In genomic region chr11:67826023-67826950, GRCh38 we compare ENCODE assay signal across 8 cellular contexts.
DNase-seq lines count a peak whose midpoint lies in the region; ATAC-seq and TF ChIP-seq lines count a peak whose summit lies in the region.
"Not testable (repeated sequence)": the region's sequence is repeated elsewhere in the genome, so short reads cannot be mapped to it uniquely, and the experiment has no call there.

No MANE protein-coding gene starts in this region.

- not testable (repeated sequence) for H3K9me2 ChIP-seq in PC-9 (ENCODE audit: insufficient read depth)

- not testable (repeated sequence) for H3K4me1 ChIP-seq in HEK293 (ENCODE audit: control insufficient read depth, insufficient read depth, low read length); PC-9 (replicated peaks; ENCODE audit: insufficient read depth); right lobe of liver

- POLR2A ChIA-PET in HEK293 (lab: Yijun Ruan, JAX) = not testable (repeated sequence)
- POLR2A ChIA-PET in PC-9 (lab: Charles Lee; ENCODE audit: unreplicated experiment) = interaction anchor here (0.7 kb wide), 1 partner anchor 194 kb away, joined by 6 read pairs; no protein-coding TSS in a partner anchor

- H4K20me1 ChIP-seq in PC-9 (ENCODE audit: insufficient read depth) = not testable (repeated sequence)

- H3K9me3 ChIP-seq in HEK293 (ENCODE audit: control insufficient read depth, insufficient read depth, low read depth, low read length); PC-9 (ENCODE audit: insufficient read depth, low read depth); right lobe of liver: not testable (repeated sequence)

- H3K27ac ChIP-seq in HEK293 (ENCODE audit: extremely low read depth, low read depth, low read length) = 0 out of 2 replicates have a peak overlapping the region, but pooled peaks have one; percentile 31
- not testable (repeated sequence) for H3K27ac ChIP-seq in PC-9, right lobe of liver

- peak in 2 of 4 donors; percentile 48 to 61 for ATAC-seq in right lobe of liver

- H3K4me2 ChIP-seq in PC-9 = peak overlapping the region; percentile 40; the same call in 1 of the 2 replicates

- not testable (repeated sequence) for H2AFZ ChIP-seq in PC-9

- DNase-seq in AG20443 (ENCODE audit: low spot score) = peak; percentile 6
- DNase-seq in NCI-H2081 treated with DMSO at 0.1 percent for 48 hours (lab: John Stamatoyannopoulos, UW) = peak; percentile 10
- peak in 1 of 2 experiments; percentile 29 for DNase-seq in PC-9
- peak in 52 of 58 donors; percentile 4 to 87 (median 35) for DNase-seq in anterior cingulate cortex (lab: John Stamatoyannopoulos, UW)
- peak; percentile 34 for DNase-seq in fibroblast of villous mesenchyme (ENCODE audit: low read depth)
- peak; percentile 51 to 77 (median 76) for DNase-seq in right lobe of liver
- peak; percentile 31 for DNase-seq in putamen (ENCODE audit: low spot score)

- H3K79me2 ChIP-seq in PC-9 (ENCODE audit: low read depth) = not testable (repeated sequence)

- not testable (repeated sequence) for H3K4me3 ChIP-seq in HEK293 (ENCODE audit: low read depth, low read length); PC-9; fibroblast of villous mesenchyme (ENCODE audit: low read depth, low read length); right lobe of liver

- intact Hi-C loops in PC-9 (cut with micrococcal nuclease; ENCODE audit: unreplicated experiment); right lobe of liver (cut with DNase I): not testable (repeated sequence)

- BruUV-seq in PC-9 (replicated peaks; lab: Mats Ljungman, UMichigan) = not testable (repeated sequence)

- peaks cover 82% of the 10 kb centered on the region for H3K27me3 ChIP-seq in PC-9 (ENCODE audit: insufficient read depth, low read depth)
- H3K27me3 ChIP-seq in right lobe of liver = not testable (repeated sequence)

- 19% methylated on average over 14 of the region's 25 CpGs for WGBS in right lobe of liver (ENCODE audit: insufficient coverage, low coverage, low lambda C conversion rate, missing lambda C conversion rate)

- TF ChIP-seq POLR2A in right lobe of liver (IDR thresholded peaks at IDR 0.05) = not testable (repeated sequence)

- not testable (repeated sequence) for H3K36me3 ChIP-seq in HEK293 (ENCODE audit: control insufficient read depth in 2 of 2, insufficient read depth in 1 of 2, low read length in 2 of 2); PC-9 (ENCODE audit: low read depth); right lobe of liver

- CTCF ChIA-PET in HEK293 (lab: Yijun Ruan, JAX) = interaction anchor here (0.7 kb wide), 1 partner anchor 1132 kb away, joined by 3 read pairs; no protein-coding TSS in a partner anchor
- CTCF ChIA-PET in PC-9 (lab: Charles Lee) = not testable (repeated sequence)

- TF ChIP-seq CTCF in HEK293 (tag by site-specific recombination; IDR thresholded peaks at IDR 0.05); PC-9 (conservative IDR thresholded peaks at IDR 0.05); fibroblast of villous mesenchyme (IDR thresholded peaks at IDR 0.05; ENCODE audit: insufficient read depth, low read depth, low read length); right lobe of liver (IDR thresholded peaks at IDR 0.05): not testable (repeated sequence)

- H3F3A ChIP-seq in PC-9 (ENCODE audit: insufficient read depth, low read depth) = not testable (repeated sequence)

TF ChIP-seq in HEK293, 187 proteins besides CTCF, POLR2A, EP300 and RAD21:
- 0 out of 2 replicates have a peak, but pooled peaks have one; percentile 24 for TF ChIP-seq KLF10 (tag by site-specific recombination; IDR thresholded peaks at IDR 0.05)
- 0 out of 2 replicates have a peak, but pooled peaks have one; percentile 15 for TF ChIP-seq ZNF660 (tag by site-specific recombination; IDR thresholded peaks at IDR 0.05)
- TF ChIP-seq GLIS1 (tag by site-specific recombination; IDR thresholded peaks at IDR 0.05) = peak; percentile 38; the same call in 1 of the 2 replicates
- TF ChIP-seq ZNF596 (tag by site-specific recombination; IDR thresholded peaks at IDR 0.05) = peak; percentile 51; the same call in 1 of the 2 replicates
- peak; percentile 23; the same call in 1 of the 2 replicates for TF ChIP-seq OSR2 (tag by site-specific recombination; IDR thresholded peaks at IDR 0.05)
- TF ChIP-seq ZNF629 (tag by site-specific recombination; IDR thresholded peaks at IDR 0.05) = peak; percentile 43; the same call in 1 of the 2 replicates
- TF ChIP-seq ZBTB17 (tag by site-specific recombination; IDR thresholded peaks at IDR 0.05) = 0 out of 2 replicates have a peak, but pooled peaks have one; percentile 30
- TF ChIP-seq ATF2 (tag by site-specific recombination; IDR thresholded peaks at IDR 0.05; ENCODE audit: low read depth) = 0 out of 2 replicates have a peak, but pooled peaks have one; percentile 3
- TF ChIP-seq ZFHX2 (tag by site-specific recombination; conservative IDR thresholded peaks at IDR 0.05) = peak; percentile 29; the same call in 1 of the 2 replicates
- peak; percentile 17; the same call in 1 of the 2 replicates for TF ChIP-seq GFI1B (tag by site-specific recombination; IDR thresholded peaks at IDR 0.05)
- TF ChIP-seq ZNF366 (tag by site-specific recombination; conservative IDR thresholded peaks at IDR 0.05) = peak; percentile 47
- TF ChIP-seq EGR2 (tag by site-specific recombination; IDR thresholded peaks at IDR 0.05; ENCODE audit: low read depth) = 0 out of 2 replicates have a peak, but pooled peaks have one; percentile 41
TF ChIP-seq in HEK293: peak in this region for 12; not testable (repeated sequence) for 175.
